8 cellular contexts compared by ENCODE assay signal in the genomic region with DNA sequence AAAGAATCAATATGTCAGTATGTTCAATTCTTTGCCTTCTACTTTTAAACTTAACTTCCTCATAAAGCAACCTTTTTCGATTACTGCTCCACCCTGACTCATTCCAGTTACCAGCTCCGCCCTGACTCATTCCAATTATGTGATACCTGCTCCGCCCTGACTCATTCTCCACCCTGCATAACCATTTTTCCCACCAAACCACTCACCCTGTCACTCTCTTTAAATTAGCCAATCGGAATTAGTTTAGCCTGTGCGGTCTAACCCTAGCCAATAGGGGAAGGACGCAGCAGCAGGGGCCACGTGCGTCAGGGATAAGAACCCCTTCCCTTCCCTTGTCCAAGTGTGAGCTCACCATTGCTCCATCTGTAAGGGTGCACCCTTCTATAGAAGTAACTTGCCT.
A peak's percentile ranks its signal among the peaks of the same experiment; 100 is the strongest.
DNase-seq lines count a peak whose midpoint lies in the region; FAIRE-seq and TF ChIP-seq lines count a peak whose summit lies in the region.
"Not testable (repeated sequence)": the region's sequence is repeated elsewhere in the genome, so short reads cannot be mapped to it uniquely, and the experiment has no call there.

No MANE protein-coding gene starts in this region.

- H3K27ac Mint-ChIP-seq in chondrocyte (ENCODE audit: unreplicated experiment) = peak overlapping the region; percentile 74

- H2AFZ ChIP-seq in ACC112 (ENCODE audit: low read length, unreplicated experiment); PC-9: not testable (repeated sequence)

- peak overlapping the region; percentile 55 for H3K27ac ChIP-seq in ACC112 (ENCODE audit: low read depth, low read length)
- peak overlapping the region; percentile 71 for H3K27ac ChIP-seq in PC-9

- H3K9me3 Mint-ChIP-seq in chondrocyte (ENCODE audit: low read depth) = not testable (repeated sequence)

- H3K36me3 Mint-ChIP-seq in chondrocyte (ENCODE audit: low read depth) = not testable (repeated sequence)

- TF ChIP-seq CTCF in PC-9 (conservative IDR thresholded peaks at IDR 0.05); chondrocyte (IDR thresholded peaks at IDR 0.05); foreskin fibroblast (IDR thresholded peaks at IDR 0.05; ENCODE audit: low read depth, low read length): not testable (repeated sequence)

- peak; percentile 42 for DNase-seq in GM03348 (ENCODE audit: low spot score)
- DNase-seq in HTR-8/SVneo (ENCODE audit: insufficient read length, low spot score) = peak; percentile 38
- peak; percentile 44 to 72 for DNase-seq in PC-9
- DNase-seq in activated CD4-positive, alpha-beta T cell treated with anti-CD3 and anti-CD28 coated beads for 48 hours = peak; percentile 25
- not testable (repeated sequence) for DNase-seq in chondrocyte (ENCODE audit: low spot score)
- DNase-seq in foreskin fibroblast = peak; percentile 80 to 87
- DNase-seq in renal cortical epithelial cell (ENCODE audit: low read depth) = peak; percentile 80

- CTCF ChIA-PET in PC-9 (lab: Charles Lee) = not testable (repeated sequence)

- H3K4me1 Mint-ChIP-seq in chondrocyte (ENCODE audit: low read depth) = peaks cover 50% of the 10 kb centered on the region

- intact Hi-C loops in PC-9 (cut with micrococcal nuclease; ENCODE audit: unreplicated experiment) = not testable (repeated sequence)

- not testable (repeated sequence) for H4K20me1 ChIP-seq in PC-9 (ENCODE audit: insufficient read depth)

- H3K4me3 ChIP-seq in ACC112 (ENCODE audit: low read depth, low read length); PC-9; foreskin fibroblast (ENCODE audit: low read depth in 1 of 2, low read length in 2 of 2): not testable (repeated sequence)

- not testable (repeated sequence) for H3K36me3 ChIP-seq in ACC112 (ENCODE audit: insufficient read depth, low read length); PC-9 (ENCODE audit: low read depth)

- not testable (repeated sequence) for H3K9me3 ChIP-seq in PC-9 (ENCODE audit: insufficient read depth, low read depth)

- H3K27me3 Mint-ChIP-seq in chondrocyte (ENCODE audit: low read depth) = not testable (repeated sequence)

- not testable (repeated sequence) for H3K27me3 ChIP-seq in ACC112 (ENCODE audit: insufficient read depth, low read length); PC-9 (ENCODE audit: insufficient read depth, low read depth)

- BruUV-seq in PC-9 (replicated peaks; lab: Mats Ljungman, UMichigan) = not testable (repeated sequence)

- FAIRE-seq in HTR-8/SVneo (lab: Jason Lieb, UNC) = peak; percentile 96

- H3K4me1 ChIP-seq in ACC112 (ENCODE audit: control insufficient read depth, insufficient read depth, low read length, unreplicated experiment) (peaks cover 14% of the 10 kb centered on the region), PC-9 (replicated peaks; ENCODE audit: insufficient read depth) (peaks cover 18% of the 10 kb centered on the region)

- not testable (repeated sequence) for H3K79me2 ChIP-seq in ACC112 (ENCODE audit: control insufficient read depth, insufficient read depth, low read length, unreplicated experiment); PC-9 (ENCODE audit: low read depth)

- H3F3A ChIP-seq in PC-9 (ENCODE audit: insufficient read depth, low read depth) = not testable (repeated sequence)

- not testable (repeated sequence) for H3K4me3 Mint-ChIP-seq in chondrocyte (ENCODE audit: unreplicated experiment)

- H3K4me2 ChIP-seq in PC-9 = not testable (repeated sequence)

- not testable (repeated sequence) for H3K9me2 ChIP-seq in PC-9 (ENCODE audit: insufficient read depth)

- POLR2A ChIA-PET in PC-9 (lab: Charles Lee; ENCODE audit: unreplicated experiment) = interaction anchor here (0.7 kb wide), 1 partner anchor 9 kb away, joined by 4 read pairs; no protein-coding TSS in a partner anchor
